ENCODE assay signal across 23 cellular contexts in the genomic region with DNA sequence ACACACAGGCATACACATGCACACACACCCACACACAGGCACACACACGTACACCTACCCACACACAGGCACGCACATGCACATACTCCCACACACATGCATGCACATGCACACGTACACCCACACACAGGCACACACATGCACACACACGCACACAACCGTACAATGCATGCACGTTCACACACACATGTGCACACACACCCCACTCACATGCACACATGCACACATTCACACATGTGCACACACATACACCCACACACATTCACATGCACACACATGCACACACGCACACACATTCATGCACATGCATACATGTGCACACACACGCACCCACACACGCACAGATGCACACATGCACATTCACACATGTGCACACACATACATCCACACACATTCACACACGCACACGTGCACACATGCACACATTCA. TPM values are rescaled to one million over a fixed set of nuclear protein-coding genes. Genes with fewer than 3 reads are reported as not detected.
DNase-seq lines count a peak whose midpoint lies in the region; ATAC-seq, FAIRE-seq and TF ChIP-seq lines count a peak whose summit lies in the region.
"Had no signal": no experiment of that assay in that cellular context is flagged by ENCODE, and none has a peak within 500 bp of the region (broad histone marks: within the 10 kb centered on the region; RNA-seq: fewer than 3 reads in every experiment).

No MANE protein-coding gene starts in this region.

- H3K27ac Mint-ChIP-seq in activated naive CD4-positive, alpha-beta T cell treated with anti-CD3 and anti-CD28 coated beads, Interleukin-2, amount 10 ng/mL, durations not matched to agents 7 days and 5 days: no peak overlapping the region
- no peak overlapping the region for H3K27ac Mint-ChIP-seq in activated naive CD4-positive, alpha-beta T cell treated with anti-CD3 and anti-CD28 coated beads for 36 hours
- peak overlapping the region; percentile 56 for H3K27ac Mint-ChIP-seq in activated T-helper 1 cell treated with anti-CD3 and anti-CD28 coated beads, Interleukin-12 subunit alpha, Interleukin-12 subunit beta, Interleukin-2, Interleukin-4 antibody, amounts not matched to agents 30 ng/mL and 10 ng/mL and 1 ng/mL, durations not matched to agents 14 hours and 24 hours and 36 hours
- H3K27ac Mint-ChIP-seq in type B pancreatic cell: no peak overlapping the region

- H3K9ac ChIP-seq in HepG2 (ENCODE audit: insufficient read depth, low read depth, low read length): no peak overlapping the region

- H3K9me3 Mint-ChIP-seq in activated naive CD4-positive, alpha-beta T cell treated with anti-CD3 and anti-CD28 coated beads, Interleukin-2, amount 10 ng/mL, durations not matched to agents 7 days and 5 days: peaks cover 6% of the 10 kb centered on the region
- H3K9me3 Mint-ChIP-seq in activated naive CD4-positive, alpha-beta T cell treated with anti-CD3 and anti-CD28 coated beads for 36 hours: peaks cover 4% of the 10 kb centered on the region
- no peaks in the 10 kb centered on the region for H3K9me3 Mint-ChIP-seq in activated T-helper 1 cell treated with anti-CD3 and anti-CD28 coated beads, Interleukin-12 subunit alpha, Interleukin-12 subunit beta, Interleukin-2, Interleukin-4 antibody, amounts not matched to agents 30 ng/mL and 10 ng/mL and 1 ng/mL, durations not matched to agents 14 hours and 24 hours and 36 hours
- H3K9me3 Mint-ChIP-seq in type B pancreatic cell: no peaks in the 10 kb centered on the region
- H3K9me3 Mint-ChIP-seq: naive thymus-derived CD8-positive, alpha-beta T cell had no signal

- no peak overlapping the region for H3K4me2 ChIP-seq in HepG2 (ENCODE audit: low read depth, low read length)

- H3K36me3 Mint-ChIP-seq in activated naive CD4-positive, alpha-beta T cell treated with anti-CD3 and anti-CD28 coated beads, Interleukin-2, amount 10 ng/mL, durations not matched to agents 7 days and 5 days: peaks cover 65% of the 10 kb centered on the region
- H3K36me3 Mint-ChIP-seq in activated naive CD4-positive, alpha-beta T cell treated with anti-CD3 and anti-CD28 coated beads for 36 hours (ENCODE audit: low read depth): peaks cover 54% of the 10 kb centered on the region
- peaks cover 70% of the 10 kb centered on the region for H3K36me3 Mint-ChIP-seq in activated T-helper 1 cell treated with anti-CD3 and anti-CD28 coated beads, Interleukin-12 subunit alpha, Interleukin-12 subunit beta, Interleukin-2, Interleukin-4 antibody, amounts not matched to agents 30 ng/mL and 10 ng/mL and 1 ng/mL, durations not matched to agents 14 hours and 24 hours and 36 hours (ENCODE audit: low read depth)
- H3K36me3 Mint-ChIP-seq in type B pancreatic cell: no peaks in the 10 kb centered on the region

- H3K4me1 ChIP-seq in HepG2 (ENCODE audit: insufficient read depth, low read length) (no peaks in the 10 kb centered on the region), transverse colon (peaks cover 0 to 29% (median 4%) of the 10 kb centered on the region in 4 donors), foreskin keratinocyte (peaks cover 18% of the 10 kb centered on the region)
- H3K4me1 ChIP-seq: prostate gland had no signal

- no peaks in the 10 kb centered on the region for H3K79me2 ChIP-seq in HepG2 (ENCODE audit: insufficient read depth, low read length)

- no peak for TF ChIP-seq POLR2A in HepG2 (IDR thresholded peaks at IDR 0.05; ENCODE audit: insufficient read depth in 1 of 2, low read depth in 2 of 2, low read length in 2 of 2)
- no peak for TF ChIP-seq POLR2A in transverse colon (IDR thresholded peaks at IDR 0.05)

- peak; percentile 8 for DNase-seq in activated naive CD4-positive, alpha-beta T cell treated with anti-CD3 and anti-CD28 coated beads, Interleukin-2, amount 10 ng/mL, durations not matched to agents 7 days and 5 days
- DNase-seq in activated naive CD4-positive, alpha-beta T cell treated with anti-CD3 and anti-CD28 coated beads for 36 hours: no peak
- DNase-seq in activated T-helper 1 cell treated with anti-CD3 and anti-CD28 coated beads, Interleukin-12 subunit alpha, Interleukin-12 subunit beta, Interleukin-2, Interleukin-4 antibody, amounts not matched to agents 30 ng/mL and 10 ng/mL and 1 ng/mL, durations not matched to agents 14 hours and 24 hours and 36 hours (ENCODE audit: low spot score): no peak
- DNase-seq in HepG2 (ENCODE audit: low spot score) (no peak), transverse colon (peak; percentile 3), foreskin keratinocyte (no peak), type B pancreatic cell (ENCODE audit: extremely low spot score, unreplicated experiment) (no peak)
- no peak for DNase-seq in stimulated activated naive CD4-positive, alpha-beta T cell treated with Interleukin-2 at 50 U/mL for 16 hours (lab: John Stamatoyannopoulos, UW)
- DNase-seq: activated CD4-positive, alpha-beta T cell treated with anti-CD3 and anti-CD28 coated beads for 4 hours; activated naive CD4-positive, alpha-beta T cell treated with anti-CD3 and anti-CD28 coated beads, Interleukin-2, amount 50 U/mL, for 16 hours; activated T-cell treated with anti-CD3 and anti-CD28 coated beads, Interleukin-2, amount 50 U/mL, for 1 hour; DMS79; foreskin fibroblast; hippocampal formation; NCI-H1092; NCI-H2081; NCI-H510A; stimulated activated CD4-positive, alpha-beta T cell treated with anti-CD3 and anti-CD28 coated beads, Interleukin-4, amount 100 ng/mL, for 24 hours; substantia nigra had no signal

- H3K36me3 ChIP-seq in HepG2 (replicated peaks in 1 of 2; ENCODE audit: control insufficient read depth in 1 of 2, insufficient read depth in 2 of 2, low read length in 2 of 2) (no peaks in the 10 kb centered on the region), transverse colon (peaks cover 0 to 12% (median 0%) of the 10 kb centered on the region in 4 donors)

- TF ChIP-seq RAD21 in HepG2 (CRISPR knock-in tag; IDR thresholded peaks at IDR 0.05): no peak

- peaks cover 59% of the 10 kb centered on the region for H3K4me1 Mint-ChIP-seq in activated naive CD4-positive, alpha-beta T cell treated with anti-CD3 and anti-CD28 coated beads, Interleukin-2, amount 10 ng/mL, durations not matched to agents 7 days and 5 days
- peaks cover 58% of the 10 kb centered on the region for H3K4me1 Mint-ChIP-seq in activated naive CD4-positive, alpha-beta T cell treated with anti-CD3 and anti-CD28 coated beads for 36 hours (ENCODE audit: low read depth)
- H3K4me1 Mint-ChIP-seq in activated T-helper 1 cell treated with anti-CD3 and anti-CD28 coated beads, Interleukin-12 subunit alpha, Interleukin-12 subunit beta, Interleukin-2, Interleukin-4 antibody, amounts not matched to agents 30 ng/mL and 10 ng/mL and 1 ng/mL, durations not matched to agents 14 hours and 24 hours and 36 hours (ENCODE audit: low read depth): peaks cover 55% of the 10 kb centered on the region
- peaks cover 13% of the 10 kb centered on the region for H3K4me1 Mint-ChIP-seq in type B pancreatic cell (ENCODE audit: unreplicated experiment)

- no peak overlapping the region for H3K4me3 ChIP-seq in HepG2 (replicated peaks in 1 of 3; ENCODE audit: insufficient read depth in 1 of 3, low read depth in 2 of 3, low read length in 3 of 3)
- no peak overlapping the region for H3K4me3 ChIP-seq in transverse colon
- H3K4me3 ChIP-seq: prostate gland, skin epidermis had no signal

- no peak overlapping the region for H2AFZ ChIP-seq in HepG2 (ENCODE audit: low read length)

- BruUV-seq in HepG2 (replicated peaks; lab: Mats Ljungman, UMichigan): no TSS peak

- H3K4me3 Mint-ChIP-seq in activated naive CD4-positive, alpha-beta T cell treated with anti-CD3 and anti-CD28 coated beads, Interleukin-2, amount 10 ng/mL, durations not matched to agents 7 days and 5 days: no peak overlapping the region
- H3K4me3 Mint-ChIP-seq in activated naive CD4-positive, alpha-beta T cell treated with anti-CD3 and anti-CD28 coated beads for 36 hours: no peak overlapping the region
- H3K4me3 Mint-ChIP-seq in activated T-helper 1 cell treated with anti-CD3 and anti-CD28 coated beads, Interleukin-12 subunit alpha, Interleukin-12 subunit beta, Interleukin-2, Interleukin-4 antibody, amounts not matched to agents 30 ng/mL and 10 ng/mL and 1 ng/mL, durations not matched to agents 14 hours and 24 hours and 36 hours: no peak overlapping the region
- no peak overlapping the region for H3K4me3 Mint-ChIP-seq in type B pancreatic cell

- in situ Hi-C loops in HepG2 (cut with HindIII; ENCODE audit: extremely low pct_ligation_motif_present, low pct_unique_long_range_greater_than_20kb) (loop anchor here (5.0 to 10.0 kb wide), 2 partner anchors 160 to 352 kb away; partner anchors contain the start of gene PTPRE), transverse colon (cut with MboI; ENCODE audit: low pct_ligation_motif_present in 1 of 4, low pct_unique_long_range_greater_than_20kb in 1 of 4, low sequenced_read_pairs in 3 of 4) (no loop called here)

- H3K27me3 ChIP-seq in HepG2 (ENCODE audit: control insufficient read depth in 1 of 2, insufficient read depth in 2 of 2, low read length in 2 of 2) (peaks cover 10 to 64% of the 10 kb centered on the region in 2 experiments; a peak in 3 of 5 replicates), transverse colon (no peaks in the 10 kb centered on the region), foreskin keratinocyte (no peaks in the 10 kb centered on the region)

- ATAC-seq in HepG2 (no peak), foreskin keratinocyte (no peak)
- ATAC-seq: naive thymus-derived CD8-positive, alpha-beta T cell had no signal

- H4K20me1 ChIP-seq in HepG2 (ENCODE audit: insufficient read depth, low read length): no peaks in the 10 kb centered on the region

- H3K27me3 Mint-ChIP-seq in activated naive CD4-positive, alpha-beta T cell treated with anti-CD3 and anti-CD28 coated beads, Interleukin-2, amount 10 ng/mL, durations not matched to agents 7 days and 5 days: no peaks in the 10 kb centered on the region
- H3K27me3 Mint-ChIP-seq in activated naive CD4-positive, alpha-beta T cell treated with anti-CD3 and anti-CD28 coated beads for 36 hours (ENCODE audit: low read depth): no peaks in the 10 kb centered on the region
- H3K27me3 Mint-ChIP-seq in activated T-helper 1 cell treated with anti-CD3 and anti-CD28 coated beads, Interleukin-12 subunit alpha, Interleukin-12 subunit beta, Interleukin-2, Interleukin-4 antibody, amounts not matched to agents 30 ng/mL and 10 ng/mL and 1 ng/mL, durations not matched to agents 14 hours and 24 hours and 36 hours (ENCODE audit: insufficient read depth): no peaks in the 10 kb centered on the region
- no peaks in the 10 kb centered on the region for H3K27me3 Mint-ChIP-seq in type B pancreatic cell
- H3K27me3 Mint-ChIP-seq: naive thymus-derived CD8-positive, alpha-beta T cell had no signal

- POLR2A ChIA-PET in HepG2 (lab: Yijun Ruan, JAX): no interaction called here

- H3K9me3 ChIP-seq in HepG2 (ENCODE audit: low read length): no peaks in the 10 kb centered on the region
- no peaks in the 10 kb centered on the region for H3K9me3 ChIP-seq in transverse colon
- H3K9me3 ChIP-seq: prostate gland had no signal

- CTCF ChIA-PET in activated naive CD4-positive, alpha-beta T cell treated with anti-CD3 and anti-CD28 coated beads, Interleukin-2, amount 10 ng/mL, durations not matched to agents 7 days and 5 days (lab: Charles Lee): interaction anchor here (17.4 kb wide), 1 partner anchor 34 kb away, joined by 288 read pairs; no protein-coding TSS in a partner anchor
- CTCF ChIA-PET in activated naive CD4-positive, alpha-beta T cell treated with anti-CD3 and anti-CD28 coated beads for 36 hours (lab: Charles Lee): interaction anchor here (6.6 to 16.7 kb wide), 2 partner anchors 19 to 32 kb away, joined by 48 to 281 read pairs; no protein-coding TSS in a partner anchor
- CTCF ChIA-PET in HepG2 (lab: Yijun Ruan, JAX; ENCODE audit: low intra/inter-chr PET ratio, low total read pairs): no interaction called here

- TF ChIP-seq CTCF in HepG2 (CRISPR knock-in tag; IDR thresholded peaks at IDR 0.05): no peak
- no peak for TF ChIP-seq CTCF in transverse colon (IDR thresholded peaks at IDR 0.05)
- no peak for TF ChIP-seq CTCF in foreskin keratinocyte (conservative IDR thresholded peaks at IDR 0.05)
- TF ChIP-seq CTCF in type B pancreatic cell (conservative IDR thresholded peaks at IDR 0.05): no peak

- TF ChIP-seq EP300 in HepG2 (IDR thresholded peaks at IDR 0.05; ENCODE audit: low read depth in 2 of 2, low read length in 2 of 2) (no peak), HepG2 (CRISPR knock-in tag; IDR thresholded peaks at IDR 0.05; ENCODE audit: borderline replicate concordance) (no peak), transverse colon (IDR thresholded peaks at IDR 0.05; ENCODE audit: low read depth) (no peak)

- FAIRE-seq in HepG2 (lab: Jason Lieb, UNC): no peak

- WGBS in HepG2 (ENCODE audit: low lambda C conversion rate): 64% methylated on average over 11 of the region's 11 CpGs
- WGBS in transverse colon (ENCODE audit: low coverage in 1 of 2), 2 donors: 60 to 90% methylated on average over 3 to 11 of the region's 11 CpGs

- intact Hi-C loops in activated naive CD4-positive, alpha-beta T cell treated with anti-CD3 and anti-CD28 coated beads for 36 hours (cut with micrococcal nuclease): no loop called here
- intact Hi-C loops in activated T-helper 1 cell treated with anti-CD3 and anti-CD28 coated beads, Interleukin-12 subunit alpha, Interleukin-12 subunit beta, Interleukin-2, Interleukin-4 antibody, amounts not matched to agents 30 ng/mL and 10 ng/mL and 1 ng/mL, durations not matched to agents 14 hours and 24 hours and 36 hours (cut with micrococcal nuclease): no loop called here
- intact Hi-C loops in HepG2 (cut with micrococcal nuclease; ENCODE audit: unreplicated experiment): loop anchor here (5.0 kb wide), 1 partner anchor 350 kb away; no protein-coding TSS in a partner anchor
- intact Hi-C loops in transverse colon (cut with DNase I; ENCODE audit: low total_unique reads): no loop called here

- no peak overlapping the region for H3K27ac ChIP-seq in HepG2 (ENCODE audit: extremely low read length, insufficient read depth, low read length)
- H3K27ac ChIP-seq in transverse colon: no peak overlapping the region
- no peak overlapping the region for H3K27ac ChIP-seq in foreskin keratinocyte
- H3K27ac ChIP-seq: epithelial cell of prostate, prostate gland had no signal

RNA-seq across cellular contexts. Expression of gene MKI67, which starts 59.3 kb away (rescaled TPM):
- total RNA-seq in activated naive CD4-positive, alpha-beta T cell treated with anti-CD3 and anti-CD28 coated beads for 36 hours: 100 to 1,000 TPM; 266 to 273 TPM
- 141 and 159 TPM in 2 replicates for total RNA-seq in activated T-helper 1 cell treated with anti-CD3 and anti-CD28 coated beads, Interleukin-12 subunit alpha, Interleukin-12 subunit beta, Interleukin-2, Interleukin-4 antibody, amounts not matched to agents 30 ng/mL and 10 ng/mL and 1 ng/mL, durations not matched to agents 14 hours and 24 hours and 36 hours
- 22.9 and 54.3 TPM in 2 replicates for total RNA-seq in HepG2 (2016; rRNA removed; fragmentation: Illumina TruSeq; extraction: Trizol)
- total RNA-seq in HepG2 (2016; cell fraction: cytosol; rRNA removed; fragmentation: Illumina TruSeq; extraction: Trizol; ENCODE audit: low read depth): 2.3 and 2.6 TPM in 2 replicates
- 19.0 and 47.1 TPM in 2 replicates for total RNA-seq in HepG2 (2016; cell fraction: insoluble cytoplasmic fraction; rRNA removed; fragmentation: Illumina TruSeq; extraction: Trizol)
- total RNA-seq in HepG2 (2016; cell fraction: membrane; rRNA removed; fragmentation: Illumina TruSeq; extraction: Trizol): 8.0 and 10.9 TPM in 2 replicates
- 63.2 and 64.1 TPM in 2 replicates for total RNA-seq in HepG2 (2016; cell fraction: nucleus; rRNA removed; fragmentation: Illumina TruSeq; extraction: Trizol)
- 4.7 and 6.7 TPM in 2 replicates for polyA plus RNA-seq in HepG2 (2011; rRNA removed)
- polyA plus RNA-seq in HepG2 (2011; cell fraction: cytosol; rRNA removed): 5.0 and 5.1 TPM in 2 replicates
- polyA plus RNA-seq in HepG2 (2011; cell fraction: nucleus; rRNA removed): 10.0 and 14.1 TPM in 2 replicates
- 6.6 and 17.1 TPM in 2 replicates for polyA plus RNA-seq in HepG2 (2012)
- 1.0 and 1.3 TPM in 2 replicates for polyA plus RNA-seq in HepG2 (2016; cell fraction: cytosol; fragmentation: Illumina TruSeq; extraction: Trizol; ENCODE audit: low read depth)
- polyA plus RNA-seq in HepG2 (2016; cell fraction: insoluble cytoplasmic fraction; fragmentation: Illumina TruSeq; extraction: Trizol; ENCODE audit: low read depth): 49.6 and 59.8 TPM in 2 replicates
- 2.2 and 3.0 TPM in 2 replicates for polyA plus RNA-seq in HepG2 (2016; cell fraction: membrane; fragmentation: Illumina TruSeq; extraction: Trizol; ENCODE audit: low read depth)
- 88.9 and 112 TPM in 2 replicates for polyA plus RNA-seq in HepG2 (2016; cell fraction: nucleus; fragmentation: Illumina TruSeq; extraction: Trizol; ENCODE audit: insufficient read depth, low read depth)
- polyA minus RNA-seq in HepG2 (2011; rRNA and poly(A)+ RNA removed; ENCODE audit: low replicate concordance): 8.0 and 51.1 TPM in 2 replicates
- polyA minus RNA-seq in HepG2 (2011; cell fraction: cytosol; rRNA and poly(A)+ RNA removed): 16.7 and 21.3 TPM in 2 replicates
- 25.5 and 35.3 TPM in 2 replicates for polyA minus RNA-seq in HepG2 (2011; cell fraction: nucleus; rRNA and poly(A)+ RNA removed)
- 10 to 100 TPM in 2 of 4 donors, 1 to 10 TPM in 2; 4.5 to 40.8 (median 8.4) TPM for total RNA-seq in transverse colon
- total RNA-seq in foreskin keratinocyte: 72.8 and 102 TPM in 2 replicates
- polyA plus RNA-seq in foreskin keratinocyte: 11.9 and 17.4 TPM in 2 replicates
- total RNA-seq in type B pancreatic cell (ENCODE audit: low replicate concordance): 40.5 and 104 TPM in 2 replicates

Comparison
In these comparisons a context has a peak if more than half of its experiments do, and no peak if none do; other contexts are left out.
1. DNase-seq: peak in activated naive CD4-positive, alpha-beta T cell treated with anti-CD3 and anti-CD28 coated beads, Interleukin-2, amount 10 ng/mL, durations not matched to agents 7 days and 5 days (single experiment) and transverse colon (single experiment); none in activated naive CD4-positive, alpha-beta T cell treated with anti-CD3 and anti-CD28 coated beads for 36 hours (single experiment), activated T-helper 1 cell treated with anti-CD3 and anti-CD28 coated beads, Interleukin-12 subunit alpha, Interleukin-12 subunit beta, Interleukin-2, Interleukin-4 antibody, amounts not matched to agents 30 ng/mL and 10 ng/mL and 1 ng/mL, durations not matched to agents 14 hours and 24 hours and 36 hours (single experiment), HepG2 (single experiment), foreskin keratinocyte (0 of 2), stimulated activated naive CD4-positive, alpha-beta T cell treated with Interleukin-2 at 50 U/mL for 16 hours (single experiment) and type B pancreatic cell (single experiment).